In the genomic region with DNA sequence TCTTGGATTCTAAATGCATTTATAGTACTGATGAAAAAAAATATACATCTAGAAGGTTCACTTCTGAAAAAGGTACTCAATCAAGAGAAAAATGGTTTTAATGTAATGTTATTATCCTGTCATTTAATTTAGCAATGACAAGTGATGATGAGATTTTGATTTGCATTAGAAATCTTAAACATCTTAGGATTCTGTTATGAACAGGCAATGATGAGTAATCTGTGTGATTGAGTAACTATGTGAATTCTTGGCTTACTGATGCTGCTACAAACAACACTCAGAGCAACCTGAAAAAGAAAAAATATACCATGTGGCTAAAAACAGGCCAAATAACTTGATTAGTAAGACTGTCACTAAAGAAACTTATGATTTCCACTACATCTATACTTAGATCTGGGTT, we compare ENCODE assay signal across 15 cellular contexts. TPM values are rescaled to one million over a fixed set of nuclear protein-coding genes. Genes with fewer than 3 reads are reported as not detected.
A peak's percentile ranks its signal among the peaks of the same experiment; 100 is the strongest.
DNase-seq lines count a peak whose midpoint lies in the region; ATAC-seq and TF ChIP-seq lines count a peak whose summit lies in the region.
"Had no signal": no experiment of that assay in that cellular context is flagged by ENCODE, and none has a peak within 500 bp of the region (broad histone marks: within the 10 kb centered on the region; RNA-seq: fewer than 3 reads in every experiment).

No MANE protein-coding gene starts in this region.

- H3K36me3 ChIP-seq in BJ (ENCODE audit: control insufficient read depth, insufficient read depth, low read length) (no peaks in the 10 kb centered on the region), GM23338 (ENCODE audit: insufficient read depth) (no peaks in the 10 kb centered on the region; the same call in 1 of the 2 replicates)
- H3K36me3 ChIP-seq: SJCRH30, WERI-Rb-1 had no signal

- no peaks in the 10 kb centered on the region for H3K4me1 ChIP-seq in GM23338 (ENCODE audit: insufficient read depth)
- H3K4me1 ChIP-seq: SJCRH30 had no signal

- peak; percentile 53 for DNase-seq in BJ (ENCODE audit: low read depth)
- DNase-seq in HS-27A (ENCODE audit: low read depth), result peak; percentile 38
- DNase-seq in astrocyte of the hippocampus (ENCODE audit: low read depth, low spot score), result peak; percentile 50
- DNase-seq in kidney glomerular epithelial cell (lab: John Stamatoyannopoulos, UW), result peak; percentile 79
- no peak for DNase-seq in posterior cingulate gyrus
- no peak for DNase-seq in activated CD8-positive, alpha-beta memory T cell treated with anti-CD3 and anti-CD28 coated beads, Interleukin-2, amount 50 U/mL, for 48 hours
- DNase-seq in GM23338 (ENCODE audit: low spot score), result no peak
- DNase-seq in C1 segment of cervical spinal cord (lab: John Stamatoyannopoulos, UW), result no peak
- DNase-seq: DND-41, mesendoderm, MG63, NCI-H510A treated with DMSO at 0.1 percent for 48 hours, SJCRH30, WERI-Rb-1 had no signal

- H3K27ac ChIP-seq in GM23338 (ENCODE audit: low read depth), result no peak overlapping the region
- H3K27ac ChIP-seq: coronary artery, SJCRH30, WERI-Rb-1 had no signal

- H3K27me3 Mint-ChIP-seq in GM23338 (ENCODE audit: insufficient read depth, low read depth, poor library complexity), result no peaks in the 10 kb centered on the region

- POLR2A ChIA-PET in BJ (lab: Charles Lee), result no interaction called here

- no peak for TF ChIP-seq CTCF in BJ (IDR thresholded peaks at IDR 0.05; ENCODE audit: insufficient read depth, low read depth, low read length)
- no peak for TF ChIP-seq CTCF in GM23338 (conservative IDR thresholded peaks at IDR 0.05; ENCODE audit: low read depth in 2 of 2)

- peaks cover 22% of the 10 kb centered on the region; the same call in 2 of the 3 replicates for H3K9me3 Mint-ChIP-seq in GM23338

- intact Hi-C loops in posterior cingulate gyrus (cut with DNase I), result no loop called here

- no peaks in the 10 kb centered on the region for H4K20me1 ChIP-seq in GM23338 (replicated peaks; ENCODE audit: insufficient read depth)

- no peaks in the 10 kb centered on the region for H3K4me1 Mint-ChIP-seq in GM23338

- no peaks in the 10 kb centered on the region for H3F3A ChIP-seq in GM23338 (replicated peaks; ENCODE audit: low read depth)

- no peak overlapping the region for H3K4me2 ChIP-seq in GM23338

- no peak overlapping the region for H3K4me3 Mint-ChIP-seq in GM23338

- H3K36me3 Mint-ChIP-seq in GM23338 (ENCODE audit: low read depth), result no peaks in the 10 kb centered on the region

- CTCF ChIA-PET in BJ (lab: Yijun Ruan, JAX), result no interaction called here

- no peak overlapping the region for H2AFZ ChIP-seq in GM23338

- H3K27me3 ChIP-seq in BJ (ENCODE audit: control insufficient read depth, insufficient read depth, low read length) (no peaks in the 10 kb centered on the region), GM23338 (ENCODE audit: insufficient read depth) (no peaks in the 10 kb centered on the region; the same call in 1 of the 2 replicates)
- H3K27me3 ChIP-seq: MG63, SJCRH30 had no signal

- H3K4me3 ChIP-seq in BJ (ENCODE audit: low read depth, low read length), result no peak overlapping the region
- no peak overlapping the region for H3K4me3 ChIP-seq in GM23338
- H3K4me3 ChIP-seq: coronary artery, MG63, SJCRH30 had no signal

- no peak for ATAC-seq in GM23338

- H3K27ac Mint-ChIP-seq in GM23338, result no peak overlapping the region

- H3K79me2 ChIP-seq in GM23338 (replicated peaks; ENCODE audit: insufficient read depth), result no peaks in the 10 kb centered on the region

- 0 out of 2 replicates have a peak, but pooled peaks cover 6% of the 10 kb centered on the region for H3K9me2 ChIP-seq in GM23338 (ENCODE audit: insufficient read depth)

TF ChIP-seq in GM23338, 12 proteins besides CTCF, POLR2A, EP300 and RAD21:
- TF ChIP-seq CREB1 (CRISPR knock-in tag; IDR thresholded peaks at IDR 0.05; ENCODE audit: low read depth), result no peak
- no peak for TF ChIP-seq ZNF331 (CRISPR knock-in tag; IDR thresholded peaks at IDR 0.05; ENCODE audit: low read depth)
- TF ChIP-seq STAT1 (IDR thresholded peaks at IDR 0.05; ENCODE audit: unreplicated experiment), result no peak
- TF ChIP-seq ZNF114 (CRISPR knock-in tag; IDR thresholded peaks at IDR 0.05), result no peak
- TF ChIP-seq EZH2phosphoT487 (IDR thresholded peaks at IDR 0.05; ENCODE audit: unreplicated experiment), result no peak

RNA-seq across cellular contexts. Expression of a gene that starts 30.1 kb away (rescaled TPM):
- polyA plus RNA-seq in BJ (2011; rRNA removed) (1.8 and 2.2 TPM in 2 replicates), GM23338 (2016; fragmentation: Nextera tagmentation; extraction: Ambion mirVana) (1.3 and 1.5 TPM in 2 replicates)
- polyA minus RNA-seq in BJ (2011; rRNA and poly(A)+ RNA removed), result 0.76 and 0.82 TPM in 2 replicates
- 0.54 and 1.5 TPM in 2 replicates for total RNA-seq in GM23338 (2014; rRNA removed; shearing (Covaris generic))

RNA-seq across cellular contexts. Expression of a gene that starts 30.4 kb away (rescaled TPM):
- polyA plus RNA-seq in BJ (2011; rRNA removed), result 32.6 and 47.4 TPM in 2 replicates
- 22.7 and 26.7 TPM in 2 replicates for polyA minus RNA-seq in BJ (2011; rRNA and poly(A)+ RNA removed)
- 21.5 and 27.9 TPM in 2 replicates for total RNA-seq in GM23338 (2014; rRNA removed; shearing (Covaris generic))
- polyA plus RNA-seq in GM23338 (2016; fragmentation: Nextera tagmentation; extraction: Ambion mirVana), result 17.8 and 18.4 TPM in 2 replicates

Comparison
In these comparisons a context has a peak if more than half of its experiments do, and no peak if none do; other contexts are left out.
1. DNase-seq: peak in BJ (single experiment), HS-27A (single experiment), astrocyte of the hippocampus (single experiment) and kidney glomerular epithelial cell (single experiment); none in posterior cingulate gyrus (0 of 10), activated CD8-positive, alpha-beta memory T cell treated with anti-CD3 and anti-CD28 coated beads, Interleukin-2, amount 50 U/mL, for 48 hours (single experiment), GM23338 (single experiment) and C1 segment of cervical spinal cord (0 of 14).